In the genomic region with DNA sequence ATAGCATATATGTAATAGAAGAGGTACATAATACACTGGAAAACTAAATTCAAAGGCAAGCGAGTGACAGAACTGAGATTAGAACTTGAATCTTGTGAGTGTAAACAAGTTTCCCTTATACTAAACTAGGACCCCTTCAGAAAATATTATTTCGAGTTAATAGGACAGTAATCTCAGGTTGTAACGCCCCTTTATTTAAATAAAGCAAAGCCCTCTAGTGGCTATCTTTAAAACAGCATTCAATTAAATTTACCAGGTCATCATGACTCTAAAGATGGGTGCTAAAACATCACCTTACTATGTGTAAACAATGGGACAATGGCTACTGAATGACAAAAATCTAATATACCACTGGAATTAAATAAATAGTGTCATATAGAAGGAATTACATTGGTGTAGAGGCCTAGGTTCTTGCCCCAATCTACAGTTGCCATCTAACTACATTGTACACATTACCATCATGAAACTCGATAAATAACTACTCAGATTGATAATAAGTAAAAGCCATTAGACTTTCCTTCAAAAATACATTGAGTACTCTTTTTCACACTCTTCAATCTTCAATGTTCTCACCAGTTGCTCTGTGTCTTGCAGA, we compare ENCODE assay signal across 9 cellular contexts.
DNase-seq lines count a peak whose midpoint lies in the region; ATAC-seq and TF ChIP-seq lines count a peak whose summit lies in the region.
"Had no signal": no experiment of that assay in that cellular context is flagged by ENCODE, and none has a peak within 500 bp of the region (broad histone marks: within the 10 kb centered on the region; RNA-seq: fewer than 3 reads in every experiment).

No MANE protein-coding gene starts in this region.

- peak; percentile 54 for TF ChIP-seq CTCF in AG09309 (IDR thresholded peaks at IDR 0.05; ENCODE audit: control insufficient read depth, insufficient read depth, low read depth, low read length, missing control alignments)

- DNase-seq in AG09309 (ENCODE audit: low read depth) (no peak), OCI-M1 (lab: John Stamatoyannopoulos, UW) (peak; percentile 59), germinal center (ENCODE audit: low spot score) (peak; percentile 4), caudate nucleus (lab: John Stamatoyannopoulos, UW) (no peak)
- DNase-seq: midbrain had no signal

- ATAC-seq in GM19467 (IDR thresholded peaks at IDR 0.05; ENCODE audit: unreplicated experiment) (peak; percentile 41), HG02642 (IDR thresholded peaks at IDR 0.05; ENCODE audit: poor library complexity, unreplicated experiment) (no peak), HG03439 (IDR thresholded peaks at IDR 0.05; ENCODE audit: unreplicated experiment) (no peak), GM18498 (IDR thresholded peaks at IDR 0.05; ENCODE audit: unreplicated experiment) (no peak)

- no peak overlapping the region for H3K4me3 ChIP-seq in AG09309 (ENCODE audit: control insufficient read depth, low read depth, low read length)

- no peak overlapping the region for H3K27ac ChIP-seq in caudate nucleus (ENCODE audit: low read depth, low read length)

Comparison
In these comparisons a context has a peak if more than half of its experiments do, and no peak if none do; other contexts are left out.
1. DNase-seq: peak in OCI-M1 (single experiment) and germinal center (single experiment); none in AG09309 (single experiment) and caudate nucleus (0 of 61).